Comparison of ENCODE assay signal across 14 cellular contexts in genomic region chr1:218711884-218712674, GRCh38.
DNase-seq lines count a peak whose midpoint lies in the region; ATAC-seq and TF ChIP-seq lines count a peak whose summit lies in the region.
"Had no signal": no experiment of that assay in that cellular context is flagged by ENCODE, and none has a peak within 500 bp of the region (broad histone marks: within the 10 kb centered on the region; RNA-seq: fewer than 3 reads in every experiment).

No MANE protein-coding gene starts in this region.

- POLR2A ChIA-PET in PC-3 (lab: Charles Lee; ENCODE audit: unreplicated experiment): interaction anchor here (0.6 kb wide), 1 partner anchor 12 kb away, joined by 6 read pairs; no protein-coding TSS in a partner anchor

- no peaks in the 10 kb centered on the region for H3K79me2 ChIP-seq in PC-3 (ENCODE audit: low read length)
- H3K79me2 ChIP-seq in osteoblast (ENCODE audit: insufficient read depth, low read length): no peaks in the 10 kb centered on the region

- H3K27me3 ChIP-seq in PC-3 (ENCODE audit: low read length) (no peaks in the 10 kb centered on the region), osteoblast (ENCODE audit: insufficient read depth, low read length) (no peaks in the 10 kb centered on the region)
- H3K27me3 ChIP-seq: cardiac muscle cell had no signal

- H3F3A ChIP-seq in PC-3 (ENCODE audit: low read length, unreplicated experiment): no peaks in the 10 kb centered on the region

- TSS peak; percentile 82 for BruUV-seq in PC-3 (replicated peaks; lab: Mats Ljungman, UMichigan)

- H3K9me2 ChIP-seq in PC-3 (replicated peaks; ENCODE audit: low read length): no peaks in the 10 kb centered on the region

- H3K4me3 ChIP-seq in PC-3 (ENCODE audit: low read length) (no peak overlapping the region), fibroblast of mammary gland (ENCODE audit: control insufficient read depth, low read depth, low read length) (no peak overlapping the region), osteoblast (ENCODE audit: insufficient read depth, low read length) (no peak overlapping the region)
- H3K4me3 ChIP-seq: cardiac muscle cell had no signal

- H3K4me1 ChIP-seq in PC-3 (ENCODE audit: insufficient read depth, low read length): peaks cover 19% of the 10 kb centered on the region
- peaks cover 23% of the 10 kb centered on the region for H3K4me1 ChIP-seq in osteoblast (ENCODE audit: insufficient read depth, low read length)

- CTCF ChIA-PET in PC-3 (lab: Charles Lee): interaction anchor here (0.7 kb wide), 1 partner anchor 111 kb away, joined by 12 read pairs; no protein-coding TSS in a partner anchor

- intact Hi-C loops in PC-3 (cut with micrococcal nuclease): no loop called here

- ATAC-seq in PC-3: peak; percentile 78
- ATAC-seq in HG03571 (IDR thresholded peaks at IDR 0.05; ENCODE audit: unreplicated experiment): no peak
- ATAC-seq: left colon had no signal

- no peaks in the 10 kb centered on the region for H3K9me3 ChIP-seq in PC-3 (ENCODE audit: low read length)
- no peaks in the 10 kb centered on the region for H3K9me3 ChIP-seq in osteoblast (ENCODE audit: low read depth, low read length)

- no peak overlapping the region for H3K4me2 ChIP-seq in PC-3 (ENCODE audit: low read length)
- H3K4me2 ChIP-seq in osteoblast (ENCODE audit: insufficient read depth, low read length): no peak overlapping the region

- no peaks in the 10 kb centered on the region for H3K36me3 ChIP-seq in PC-3 (ENCODE audit: low read depth, low read length)
- no peaks in the 10 kb centered on the region for H3K36me3 ChIP-seq in osteoblast (ENCODE audit: insufficient read depth, low read length)
- H3K36me3 ChIP-seq: cardiac muscle cell had no signal

- no peak overlapping the region for H3K9ac ChIP-seq in PC-3 (ENCODE audit: low read length)

- DNase-seq in EL (peak; percentile 59), PC-3 (peak; percentile 87), fibroblast of mammary gland (ENCODE audit: low read depth) (peak; percentile 93), osteoblast (ENCODE audit: insufficient read length, low spot score, missing footprints) (peak; percentile 26), NOMO-1 treated with dmso at 0.1 percent for 144 hours (lab: John Stamatoyannopoulos, UW; ENCODE audit: unreplicated experiment) (no peak), T-helper 1 cell (no peak)
- no peak for DNase-seq in activated T-cell treated with anti-CD3 and anti-CD28 coated beads, Interleukin-2, amount 50 U/mL, for 1 hour
- DNase-seq: erythroblast, NCI-H1105, NCI-H526 had no signal

- H4K20me1 ChIP-seq in PC-3 (ENCODE audit: low read length): no peaks in the 10 kb centered on the region
- H4K20me1 ChIP-seq in osteoblast (ENCODE audit: insufficient read depth, low read length): no peaks in the 10 kb centered on the region

- peak overlapping the region; percentile 9; the same call in 1 of the 2 replicates for H2AFZ ChIP-seq in PC-3 (ENCODE audit: low read length)
- H2AFZ ChIP-seq in osteoblast (ENCODE audit: low read length): peak overlapping the region; percentile 6

- TF ChIP-seq CTCF in PC-3 (conservative IDR thresholded peaks at IDR 0.05; ENCODE audit: low read depth, low read length) (no peak), fibroblast of mammary gland (conservative IDR thresholded peaks at IDR 0.05; ENCODE audit: control insufficient read depth, insufficient read depth, low read depth, low read length) (no peak), osteoblast (IDR thresholded peaks at IDR 0.05; ENCODE audit: extremely low read depth, low read depth, low read length) (no peak)

- H3K27ac ChIP-seq in PC-3 (ENCODE audit: low read length) (peak overlapping the region; percentile 17), osteoblast (ENCODE audit: low read depth, low read length) (peak overlapping the region; percentile 12)
- H3K27ac ChIP-seq: C4-2B, cardiac muscle cell had no signal

Comparison
In these comparisons a context has a peak if more than half of its experiments do, and no peak if none do; other contexts are left out.
1. DNase-seq: peak in EL (single experiment), PC-3 (single experiment), fibroblast of mammary gland (single experiment) and osteoblast (single experiment); none in activated T-cell treated with anti-CD3 and anti-CD28 coated beads, Interleukin-2, amount 50 U/mL, for 1 hour (single experiment), NOMO-1 treated with dmso at 0.1 percent for 144 hours (single experiment) and T-helper 1 cell (0 of 5).